In the genomic region with DNA sequence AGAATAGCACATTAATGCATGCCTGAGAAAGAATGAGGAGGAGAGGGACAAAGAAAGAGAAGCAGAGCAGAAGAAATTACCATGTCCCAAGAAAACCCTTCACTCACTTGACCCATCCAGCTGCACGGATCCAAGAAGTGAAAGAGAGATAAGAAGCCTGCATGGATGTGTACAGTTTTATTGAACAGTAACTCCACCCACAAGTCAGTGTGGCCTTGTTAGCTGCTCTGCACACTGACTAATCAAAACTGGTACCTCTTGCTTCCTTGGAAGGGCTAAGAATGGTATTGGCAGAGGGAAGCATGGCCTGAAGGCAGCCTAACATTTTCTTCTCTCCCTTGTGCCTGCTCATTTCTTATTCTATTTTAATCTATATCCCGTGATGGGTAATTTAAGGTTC, we compare ENCODE assay signal across 23 cellular contexts.
"Had no signal": no experiment of that assay in that cellular context is flagged by ENCODE, and none has a peak within 500 bp of the region (broad histone marks: within the 10 kb centered on the region; RNA-seq: fewer than 3 reads in every experiment).

No MANE protein-coding gene starts in this region.

- H3K27me3 ChIP-seq: dorsolateral prefrontal cortex, tibial nerve had no signal

- H3K4me1 Mint-ChIP-seq: activated naive CD4-positive, alpha-beta T cell treated with anti-CD3 and anti-CD28 coated beads, Interleukin-2, amount 50 U/mL, for 24 hours; central memory CD8-positive, alpha-beta T cell; nephron; stimulated activated effector memory CD8-positive, alpha-beta T cell treated with anti-CD3 and anti-CD28 coated beads, Interleukin-12 subunit alpha, Interleukin-12 subunit beta, amount 100 ng/mL, for 72 hours; stimulated activated naive CD8-positive, alpha-beta T cell treated with anti-CD3 and anti-CD28 coated beads, Interleukin-15, amount 100 ng/mL, for 72 hours; T-cell had no signal

- H3K9me3 Mint-ChIP-seq: activated naive CD4-positive, alpha-beta T cell treated with anti-CD3 and anti-CD28 coated beads, Interleukin-2, amount 50 U/mL, for 24 hours; activated T-helper 1 cell treated with anti-CD3 and anti-CD28 coated beads, Interleukin-12 subunit alpha, Interleukin-12 subunit beta, Interleukin-2, Interleukin-4 antibody, amounts not matched to agents 30 ng/mL and 10 ng/mL and 1 ng/mL, durations not matched to agents 14 hours and 24 hours and 36 hours; central memory CD8-positive, alpha-beta T cell; nephron; stimulated activated naive CD8-positive, alpha-beta T cell treated with anti-CD3 and anti-CD28 coated beads, Interleukin-15, amount 100 ng/mL, for 72 hours; T-cell; T-helper 2 cell treated with Interferon-gamma antibody and Interleukin-4, amounts not matched to agents 5 μg/mL and 100 μg/mL, for 36 hours had no signal

- H3K9me3 ChIP-seq: tibial nerve had no signal

- H3K4me3 Mint-ChIP-seq: activated CD8-positive, alpha-beta T cell treated with anti-CD3 and anti-CD28 coated beads, Interleukin-2, amount 10 ng/mL, durations not matched to agents 7 days and 5 days; activated naive CD4-positive, alpha-beta T cell treated with anti-CD3 and anti-CD28 coated beads, Interleukin-2, amount 50 U/mL, for 24 hours; activated T-helper 1 cell treated with anti-CD3 and anti-CD28 coated beads, Interleukin-12 subunit alpha, Interleukin-12 subunit beta, Interleukin-2, Interleukin-4 antibody, amounts not matched to agents 30 ng/mL and 10 ng/mL and 1 ng/mL, durations not matched to agents 14 hours and 24 hours and 36 hours; central memory CD8-positive, alpha-beta T cell; nephron; stimulated activated effector memory CD8-positive, alpha-beta T cell treated with anti-CD3 and anti-CD28 coated beads, Interleukin-12 subunit alpha, Interleukin-12 subunit beta, amount 100 ng/mL, for 72 hours; stimulated activated naive CD8-positive, alpha-beta T cell treated with anti-CD3 and anti-CD28 coated beads, Interleukin-15, amount 100 ng/mL, for 72 hours; T-cell; T-helper 2 cell treated with Interferon-gamma antibody and Interleukin-4, amounts not matched to agents 5 μg/mL and 100 μg/mL, for 36 hours had no signal

- H3K36me3 ChIP-seq: tibial nerve, WERI-Rb-1 had no signal

- H3K36me3 Mint-ChIP-seq: activated naive CD4-positive, alpha-beta T cell treated with anti-CD3 and anti-CD28 coated beads, Interleukin-2, amount 50 U/mL, for 24 hours; stimulated activated effector memory CD8-positive, alpha-beta T cell treated with anti-CD3 and anti-CD28 coated beads, Interleukin-12 subunit alpha, Interleukin-12 subunit beta, amount 100 ng/mL, for 72 hours; T-cell had no signal

- DNase-seq: activated CD4-positive, alpha-beta T cell treated with anti-CD3 and anti-CD28 coated beads for 1 hour; activated CD4-positive, alpha-beta T cell treated with anti-CD3 and anti-CD28 coated beads, Interleukin-2, amount 50 U/mL, for 1 hour; activated CD8-positive, alpha-beta T cell treated with anti-CD3 and anti-CD28 coated beads, Interleukin-2, amount 10 ng/mL, durations not matched to agents 7 days and 5 days; activated gamma-delta T cell treated with Interleukin-2 at 50 U/mL for 16 hours; aorta; dorsolateral prefrontal cortex; foreskin melanocyte; midbrain; nucleus accumbens; right cardiac atrium; stimulated activated CD4-positive, alpha-beta T cell treated with anti-CD3 and anti-CD28 coated beads, Interleukin-1b, Interleukin-23, amount 100 ng/mL, for 48 hours; stimulated activated naive CD8-positive, alpha-beta T cell treated with anti-CD3 and anti-CD28 coated beads, Interleukin-15, amount 100 ng/mL, for 72 hours; T-cell; WERI-Rb-1 had no signal

- H3K27me3 Mint-ChIP-seq: activated naive CD4-positive, alpha-beta T cell treated with anti-CD3 and anti-CD28 coated beads, Interleukin-2, amount 50 U/mL, for 24 hours; central memory CD8-positive, alpha-beta T cell; stimulated activated naive CD8-positive, alpha-beta T cell treated with anti-CD3 and anti-CD28 coated beads, Interleukin-15, amount 100 ng/mL, for 72 hours; T-cell had no signal

- H3K27ac Mint-ChIP-seq: activated CD8-positive, alpha-beta T cell treated with anti-CD3 and anti-CD28 coated beads, Interleukin-2, amount 10 ng/mL, durations not matched to agents 7 days and 5 days; activated naive CD4-positive, alpha-beta T cell treated with anti-CD3 and anti-CD28 coated beads, Interleukin-2, amount 50 U/mL, for 24 hours; activated T-helper 1 cell treated with anti-CD3 and anti-CD28 coated beads, Interleukin-12 subunit alpha, Interleukin-12 subunit beta, Interleukin-2, Interleukin-4 antibody, amounts not matched to agents 30 ng/mL and 10 ng/mL and 1 ng/mL, durations not matched to agents 14 hours and 24 hours and 36 hours; stimulated activated effector memory CD8-positive, alpha-beta T cell treated with anti-CD3 and anti-CD28 coated beads, Interleukin-12 subunit alpha, Interleukin-12 subunit beta, amount 100 ng/mL, for 72 hours; stimulated activated naive CD8-positive, alpha-beta T cell treated with anti-CD3 and anti-CD28 coated beads, Interleukin-15, amount 100 ng/mL, for 72 hours; T-cell; T-helper 2 cell treated with Interferon-gamma antibody and Interleukin-4, amounts not matched to agents 5 μg/mL and 100 μg/mL, for 36 hours had no signal

- H3K27ac ChIP-seq: dorsolateral prefrontal cortex, epithelial cell of prostate, parathyroid adenoma, tibial nerve, WERI-Rb-1 had no signal

- H3K4me3 ChIP-seq: dorsolateral prefrontal cortex, tibial nerve had no signal

- ATAC-seq: activated CD8-positive, alpha-beta T cell treated with anti-CD3 and anti-CD28 coated beads, Interleukin-2, amount 10 ng/mL, durations not matched to agents 7 days and 5 days; right cardiac atrium; stimulated activated effector memory CD8-positive, alpha-beta T cell treated with anti-CD3 and anti-CD28 coated beads, Interleukin-12 subunit alpha, Interleukin-12 subunit beta, amount 100 ng/mL, for 72 hours; stimulated activated naive CD8-positive, alpha-beta T cell treated with anti-CD3 and anti-CD28 coated beads, Interleukin-15, amount 100 ng/mL, for 72 hours; T-cell had no signal

- H3K4me1 ChIP-seq: parathyroid adenoma had no signal
